In the genomic region with DNA sequence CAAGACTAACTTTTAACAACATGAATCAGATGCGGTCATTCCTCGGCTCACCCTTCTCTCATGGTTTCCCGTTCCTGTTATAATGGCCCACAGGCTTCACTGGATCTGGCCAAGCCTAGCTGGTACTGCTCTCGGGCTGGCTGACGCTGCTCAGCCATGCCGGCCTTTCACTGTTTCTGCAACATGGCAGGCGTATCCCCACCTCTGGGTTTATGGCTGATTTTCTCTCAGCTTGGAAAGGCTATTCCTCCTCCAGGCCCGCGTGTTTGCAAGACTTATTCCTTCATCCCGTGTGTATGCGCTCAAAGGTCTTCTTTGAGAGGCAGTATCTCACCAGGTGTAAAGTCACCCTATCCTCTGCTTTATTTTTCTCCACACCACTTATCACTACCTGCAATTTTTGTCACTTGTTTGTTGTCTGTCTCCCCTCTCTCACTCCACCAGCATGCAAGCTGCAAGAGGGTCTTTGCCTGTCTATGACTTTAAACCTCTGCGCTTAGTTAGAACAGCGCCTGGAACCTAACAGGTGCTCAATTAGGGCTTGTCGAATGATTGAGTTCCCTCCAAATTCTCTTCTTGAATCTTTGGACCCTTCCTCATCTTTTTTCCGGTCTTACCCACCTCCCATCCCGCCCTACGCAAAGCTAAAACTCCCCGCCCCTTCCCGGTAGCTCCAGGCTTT, we compare ENCODE assay signal across 8 cellular contexts. TPM values are rescaled to one million over a fixed set of nuclear protein-coding genes. Genes with fewer than 3 reads are reported as not detected.
DNase-seq lines count a peak whose midpoint lies in the region; ATAC-seq and TF ChIP-seq lines count a peak whose summit lies in the region.

No MANE protein-coding gene starts in this region.

- CTCF ChIA-PET in BJ (lab: Yijun Ruan, JAX): interaction anchor here (0.9 to 1.9 kb wide), 3 partner anchors 9 to 111 kb away, joined by 4 to 7 read pairs (median 6); no protein-coding TSS in a partner anchor

- peaks cover 1% of the 10 kb centered on the region for H3K27me3 Mint-ChIP-seq in endothelial cell (ENCODE audit: unreplicated experiment)

- H3K9me3 ChIP-seq in OCI-LY3 (ENCODE audit: insufficient read depth, low read length) (no peaks in the 10 kb centered on the region), ovary (no peaks in the 10 kb centered on the region)

- no peak overlapping the region for H3K27ac Mint-ChIP-seq in endothelial cell (ENCODE audit: unreplicated experiment)

- peak overlapping the region; percentile 97 for H3K4me2 ChIP-seq in OCI-LY3 (ENCODE audit: low read length)

- ATAC-seq in GM21529 (IDR thresholded peaks at IDR 0.05; ENCODE audit: unreplicated experiment) (peak; percentile 5), GM21423 (IDR thresholded peaks at IDR 0.05; ENCODE audit: unreplicated experiment) (no peak)

- H3K9me3 Mint-ChIP-seq in endothelial cell (ENCODE audit: unreplicated experiment): no peaks in the 10 kb centered on the region

- H3K79me2 ChIP-seq in OCI-LY3 (ENCODE audit: low read length): peaks cover 65% of the 10 kb centered on the region

- no peak overlapping the region for H2AFZ ChIP-seq in OCI-LY3 (ENCODE audit: low read depth, low read length)

- H3K27me3 ChIP-seq in BJ (ENCODE audit: control insufficient read depth, insufficient read depth, low read length) (no peaks in the 10 kb centered on the region), OCI-LY3 (ENCODE audit: low read depth, low read length) (no peaks in the 10 kb centered on the region), ovary (no peaks in the 10 kb centered on the region)

- peaks cover 33% of the 10 kb centered on the region for H4K20me1 ChIP-seq in OCI-LY3 (ENCODE audit: insufficient read depth, low read length)

- TF ChIP-seq CTCF in BJ (IDR thresholded peaks at IDR 0.05; ENCODE audit: insufficient read depth, low read depth, low read length): no peak
- TF ChIP-seq CTCF in OCI-LY3 (IDR thresholded peaks at IDR 0.05; ENCODE audit: low read depth, low read length): no peak
- TF ChIP-seq CTCF in endothelial cell (IDR thresholded peaks at IDR 0.05; ENCODE audit: unreplicated experiment): no peak
- TF ChIP-seq CTCF in ovary (IDR thresholded peaks at IDR 0.05): no peak

- H3K27ac ChIP-seq in OCI-LY3 (ENCODE audit: low read length) (peak overlapping the region; percentile 100), ovary (peak overlapping the region; percentile 95 to 96)

- peak overlapping the region; percentile 42 for H3K4me3 ChIP-seq in BJ (ENCODE audit: low read depth, low read length)
- H3K4me3 ChIP-seq in OCI-LY3 (ENCODE audit: low read length): peak overlapping the region; percentile 95
- H3K4me3 ChIP-seq in ovary: peak overlapping the region; percentile 98

- DNase-seq in BJ (ENCODE audit: low read depth) (no peak), endothelial cell (ENCODE audit: low spot score) (no peak), ovary (peak in 3 of 5 donors; percentile 22 to 30 (median 27)), NCI-H1694 treated with DMSO at 0.1 percent for 48 hours (lab: John Stamatoyannopoulos, UW) (no peak), NCI-H1436 (lab: John Stamatoyannopoulos, UW) (no peak)

- no peak for TF ChIP-seq POLR2A in ovary (IDR thresholded peaks at IDR 0.05)

- peak; percentile 68 for TF ChIP-seq EP300 in ovary (IDR thresholded peaks at IDR 0.05)

- POLR2A ChIA-PET in BJ (lab: Charles Lee): interaction anchor here (0.6 to 0.9 kb wide), 3 partner anchors 8 to 14 kb away, joined by 4 to 16 read pairs (median 5); no protein-coding TSS in a partner anchor

- no peaks in the 10 kb centered on the region for H3K36me3 ChIP-seq in BJ (ENCODE audit: control insufficient read depth, insufficient read depth, low read length)
- peaks cover 15% of the 10 kb centered on the region for H3K36me3 ChIP-seq in OCI-LY3 (replicated peaks; ENCODE audit: low read depth, low read length)
- no peaks in the 10 kb centered on the region for H3K36me3 ChIP-seq in ovary

- intact Hi-C loops in ovary (cut with DNase I): no loop called here

- 30 to 40% (median 35%) methylated on average over 19 of the region's 19 CpGs for WGBS in ovary, 3 donors

- H3K36me3 Mint-ChIP-seq in endothelial cell (ENCODE audit: low read depth, unreplicated experiment): peaks cover 8% of the 10 kb centered on the region

- H3K4me1 Mint-ChIP-seq in endothelial cell (ENCODE audit: unreplicated experiment): peaks cover 32% of the 10 kb centered on the region

- H3K9ac ChIP-seq in OCI-LY3 (ENCODE audit: low read length): peak overlapping the region; percentile 89

- peak overlapping the region; percentile 88 for H3K4me3 Mint-ChIP-seq in endothelial cell (ENCODE audit: unreplicated experiment)

- H3K4me1 ChIP-seq in OCI-LY3 (ENCODE audit: low read length) (peaks cover 74% of the 10 kb centered on the region), ovary (ENCODE audit: insufficient read depth) (peaks cover 13% of the 10 kb centered on the region)

RNA-seq across cellular contexts. Expression of a gene that starts 0.5 kb away (rescaled TPM):
- polyA plus RNA-seq in BJ (2011; rRNA removed) (20.5 and 50.9 TPM in 2 replicates), ovary (100 to 1,000 TPM in 1 of 2 donors, 10 to 100 TPM in 1; 46.4 to 118 TPM)
- 9.3 and 9.7 TPM in 2 replicates for polyA minus RNA-seq in BJ (2011; rRNA and poly(A)+ RNA removed)
- total RNA-seq in endothelial cell (ENCODE audit: unreplicated experiment) (41.7 TPM), ovary (10 to 100 TPM; 22.2 to 67.6 (median 59.1) TPM)

Comparison
In these comparisons a context has a peak if more than half of its experiments do, and no peak if none do; other contexts are left out.
1. DNase-seq: peak in ovary (3 of 5); none in BJ (single experiment), endothelial cell (single experiment), NCI-H1694 treated with DMSO at 0.1 percent for 48 hours (single experiment) and NCI-H1436 (single experiment).
2. H3K4me3 ChIP-seq: peak in every context shown above with its lines; median percentile 98 in ovary; 95 in OCI-LY3; 42 in BJ.